ENCODE assay signal across 24 cellular contexts in the genomic region with DNA sequence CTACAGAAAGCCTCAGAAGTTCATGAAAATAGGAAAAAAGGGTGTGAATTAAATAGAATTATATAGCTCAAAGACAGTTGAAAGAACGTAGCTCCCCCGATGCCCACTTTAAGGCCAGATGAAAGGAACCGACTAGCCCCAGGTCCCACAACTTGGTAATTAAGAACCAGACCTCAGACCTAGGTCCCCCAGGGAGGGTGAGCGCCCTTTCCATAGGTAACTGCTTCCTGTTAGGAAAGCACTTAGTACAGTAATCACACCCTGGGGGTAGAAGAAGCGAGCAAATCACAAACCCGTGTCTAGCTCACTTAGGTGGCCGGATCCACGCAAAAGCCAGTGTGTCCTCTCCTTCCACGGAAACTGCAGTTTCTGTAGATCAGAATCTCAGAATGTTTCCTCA.
"Had no signal": no experiment of that assay in that cellular context is flagged by ENCODE, and none has a peak within 500 bp of the region (broad histone marks: within the 10 kb centered on the region; RNA-seq: fewer than 3 reads in every experiment).

No MANE protein-coding gene starts in this region.

- H3K79me2 ChIP-seq: parathyroid adenoma had no signal

- H3K4me3 Mint-ChIP-seq: effector memory CD8-positive, alpha-beta T cell; immature natural killer cell; natural killer cell had no signal

- H3K4me1 ChIP-seq: lower lobe of right lung, parathyroid adenoma, right lobe of liver, testis, tibial artery, upper lobe of left lung had no signal

- H3K9me3 ChIP-seq: lower lobe of right lung, right lobe of liver, testis, tibial artery, upper lobe of left lung had no signal

- H3K27me3 ChIP-seq: right lobe of liver, testis, tibial artery, upper lobe of left lung had no signal

- H2AFZ ChIP-seq: parathyroid adenoma had no signal

- H3K9ac ChIP-seq: parathyroid adenoma had no signal

- FAIRE-seq: endometrium, frontal cortex, keratinocyte, small intestine, urothelium cell line had no signal

- DNase-seq: cortex of kidney; effector memory CD8-positive, alpha-beta T cell; erythroblast; hypothalamus; immature natural killer cell; left ventricle myocardium superior; lower lobe of right lung; natural killer cell; occipital lobe; right lobe of liver; small intestine; stimulated activated CD4-positive, alpha-beta T cell treated with anti-CD3 and anti-CD28 coated beads, Interleukin-15, amount 100 ng/mL, for 24 hours; stimulated activated CD4-positive, alpha-beta T cell treated with anti-CD3 and anti-CD28 coated beads, Interleukin-2, amount 100 ng/mL, for 48 hours; stimulated activated naive CD8-positive, alpha-beta T cell treated with anti-CD3 and anti-CD28 coated beads, Interleukin-15, Interleukin-2, amounts not matched to agents 100 U/mL and 50 U/mL, for 24 hours; substantia nigra; testis; tibial artery; upper lobe of left lung had no signal

- ATAC-seq: effector memory CD8-positive, alpha-beta T cell; left ventricle myocardium superior; lower lobe of right lung; natural killer cell; right lobe of liver; stimulated activated naive CD8-positive, alpha-beta T cell treated with anti-CD3 and anti-CD28 coated beads, Interleukin-15, Interleukin-2, amounts not matched to agents 100 U/mL and 50 U/mL, for 24 hours had no signal

- H3K4me3 ChIP-seq: lower lobe of right lung, right lobe of liver, testis, tibial artery, upper lobe of left lung had no signal

- H3K9me3 Mint-ChIP-seq: effector memory CD8-positive, alpha-beta T cell; immature natural killer cell; natural killer cell had no signal

- H3K27me3 Mint-ChIP-seq: effector memory CD8-positive, alpha-beta T cell; progenitor cell of endocrine pancreas had no signal

- H3K27ac Mint-ChIP-seq: natural killer cell, progenitor cell of endocrine pancreas had no signal

- H3K27ac ChIP-seq: lower lobe of right lung, parathyroid adenoma, right lobe of liver, testis, tibial artery, upper lobe of left lung had no signal

- H3K36me3 ChIP-seq: right lobe of liver, tibial artery had no signal
